Comparison of ENCODE assay signal across 8 cellular contexts in the genomic region with DNA sequence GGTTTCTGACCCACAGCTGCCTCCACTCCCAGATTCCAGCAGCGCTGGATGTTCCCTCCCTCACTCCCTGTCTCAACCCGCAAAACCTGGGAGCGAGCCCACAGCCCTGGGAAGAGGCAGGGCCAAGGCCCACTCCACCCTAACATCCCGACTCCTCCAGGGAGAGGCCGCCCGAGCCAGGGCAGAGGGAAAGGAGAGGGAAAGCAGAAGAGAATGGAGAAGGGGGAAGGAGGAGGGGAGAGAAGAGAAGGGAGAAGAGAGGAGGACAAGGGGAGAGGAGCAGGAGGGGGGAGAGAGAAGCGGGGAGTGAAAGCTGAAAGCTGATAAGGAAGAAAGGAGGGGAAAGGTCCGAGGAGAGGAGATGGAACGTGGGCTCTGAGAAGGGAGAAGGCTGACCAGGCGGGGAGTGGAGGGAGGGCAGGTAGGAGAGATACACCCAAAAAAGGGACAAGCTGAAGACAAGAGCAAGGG.
DNase-seq lines count a peak whose midpoint lies in the region; ATAC-seq, FAIRE-seq and TF ChIP-seq lines count a peak whose summit lies in the region.

No MANE protein-coding gene starts in this region.

- H3K4me3 ChIP-seq in WERI-Rb-1 (ENCODE audit: low read depth, low read length) (peak overlapping the region; percentile 10), heart right ventricle (peak overlapping the region; percentile 4 to 55 (median 45)), sigmoid colon (peak overlapping the region; percentile 13 to 50 (median 45))

- TF ChIP-seq POLR2A in GM12891 (IDR thresholded peaks at IDR 0.05; ENCODE audit: low read depth, low read length) = no peak
- TF ChIP-seq POLR2A in sigmoid colon (IDR thresholded peaks at IDR 0.05) = no peak

- no peak for TF ChIP-seq EP300 in sigmoid colon (IDR thresholded peaks at IDR 0.05)

- DNase-seq in GM12891 (ENCODE audit: insufficient read length, low spot score) (peak; percentile 12), WERI-Rb-1 (no peak), heart right ventricle (peak; percentile 23 to 44), sigmoid colon (peak; percentile 88), UCSD-AML1 (lab: John Stamatoyannopoulos, UW; ENCODE audit: unreplicated experiment) (no peak), HK-2 (ENCODE audit: unreplicated experiment) (no peak), NCI-H146 treated with DMSO at 0.1 percent for 48 hours (lab: John Stamatoyannopoulos, UW; ENCODE audit: unreplicated experiment) (no peak)
- no peak for DNase-seq in NK-92 treated with Interleukin-12 subunit alpha and Interleukin-12 subunit beta, amount 100 ng/mL, for 24 hours (lab: John Stamatoyannopoulos, UW)

- TF ChIP-seq CTCF in WERI-Rb-1 (IDR thresholded peaks at IDR 0.05; ENCODE audit: low read depth, low read length) (no peak), heart right ventricle (IDR thresholded peaks at IDR 0.05) (no peak), sigmoid colon (IDR thresholded peaks at IDR 0.05) (no peak)

- ATAC-seq in heart right ventricle = peak; percentile 45 to 88 (median 64)

- H3K36me3 ChIP-seq in WERI-Rb-1 = no peaks in the 10 kb centered on the region
- H3K36me3 ChIP-seq in heart right ventricle = no peaks in the 10 kb centered on the region
- H3K36me3 ChIP-seq in sigmoid colon = no peaks in the 10 kb centered on the region

- H3K27ac ChIP-seq in WERI-Rb-1 (peak overlapping the region; percentile 14; the same call in 1 of the 2 replicates), heart right ventricle (peak overlapping the region in 2 of 10 donors; percentile 30 to 55), sigmoid colon (peak overlapping the region; percentile 57 to 73 (median 68))

- 33 to 39% methylated on average over 5 to 10 of the region's 10 CpGs for WGBS in heart right ventricle, 2 donors
- 25 to 47% methylated on average over 10 of the region's 10 CpGs for WGBS in sigmoid colon, 2 donors

- no peak for FAIRE-seq in GM12891 (lab: Jason Lieb, UNC)

- H3K4me1 ChIP-seq in heart right ventricle = peaks cover 0 to 14% (median 5%) of the 10 kb centered on the region in 9 donors
- H3K4me1 ChIP-seq in sigmoid colon = peaks cover 0 to 28% (median 16%) of the 10 kb centered on the region in 4 donors

- H3K9me3 ChIP-seq in WERI-Rb-1 (ENCODE audit: severe bottlenecking) (no peaks in the 10 kb centered on the region), heart right ventricle (no peaks in the 10 kb centered on the region), sigmoid colon (no peaks in the 10 kb centered on the region)

- H3K27me3 ChIP-seq in WERI-Rb-1 (ENCODE audit: insufficient read depth, low read depth, severe bottlenecking) = peaks cover 14% of the 10 kb centered on the region
- peaks cover 0 to 34% (median 0%) of the 10 kb centered on the region in 7 donors for H3K27me3 ChIP-seq in heart right ventricle
- H3K27me3 ChIP-seq in sigmoid colon = peaks cover 0 to 2% (median 0%) of the 10 kb centered on the region in 3 donors

- intact Hi-C loops in heart right ventricle (cut with DNase I) (loop anchor here (5.0 to 10.0 kb wide), 9 partner anchors 51 to 1091 kb away; a partner anchor contains a TSS), sigmoid colon (cut with DNase I) (loop anchor here (2.0 kb wide), 2 partner anchors 121 to 457 kb away; a partner anchor contains a TSS)

TF ChIP-seq in GM12891, 5 proteins besides CTCF, POLR2A, EP300 and RAD21:
- TF ChIP-seq POU2F2 (IDR thresholded peaks at IDR 0.05; ENCODE audit: low read depth, low read length) (no peak), SPI1 (IDR thresholded peaks at IDR 0.05; ENCODE audit: low read depth, low read length) (no peak), PAX5 (IDR thresholded peaks at IDR 0.05; ENCODE audit: insufficient read depth, low read length, severe bottlenecking) (no peak), POLR2AphosphoS5 (IDR thresholded peaks at IDR 0.05; ENCODE audit: low read depth, low read length) (no peak), TAF1 (IDR thresholded peaks at IDR 0.05; ENCODE audit: low read depth, low read length) (no peak)
TF ChIP-seq in GM12891: peak in this region for 0.

Comparison
In these comparisons a context has a peak if more than half of its experiments do, and no peak if none do; other contexts are left out.
1. DNase-seq: peak in GM12891 (single experiment), heart right ventricle (2 of 2) and sigmoid colon (single experiment); none in WERI-Rb-1 (single experiment), UCSD-AML1 (single experiment), NK-92 treated with Interleukin-12 subunit alpha and Interleukin-12 subunit beta, amount 100 ng/mL, for 24 hours (single experiment), HK-2 (single experiment) and NCI-H146 treated with DMSO at 0.1 percent for 48 hours (single experiment).
2. Peak in every context shown above with its lines, with median percentiles within 50 percentile points of each other: H3K4me3 ChIP-seq.